23 cellular contexts compared by ENCODE assay signal in genomic region chr15:34952481-34952880, GRCh38.
"Had no signal": no experiment of that assay in that cellular context is flagged by ENCODE, and none has a peak within 500 bp of the region (broad histone marks: within the 10 kb centered on the region; RNA-seq: fewer than 3 reads in every experiment).

No MANE protein-coding gene starts in this region.

- H3K4me3 ChIP-seq: cardiac muscle cell, gastroesophageal sphincter, stomach, suprapubic skin, tibial nerve had no signal

- H3K27ac Mint-ChIP-seq: activated naive CD4-positive, alpha-beta T cell treated with anti-CD3 and anti-CD28 coated beads, Interleukin-2, amount 50 U/mL, for 72 hours; stimulated activated memory B cell treated with anti-CD40 and anti-IgM and Interleukin-4, amounts not matched to agents 10 μg/mL and 1 μg/mL and 100 μg/mL, for 72 hours had no signal

- ATAC-seq: gastroesophageal sphincter; sciatic nerve; stimulated activated memory B cell treated with anti-CD40 and anti-IgM and Interleukin-4, amounts not matched to agents 10 μg/mL and 1 μg/mL and 100 μg/mL, for 72 hours had no signal

- H3K27me3 Mint-ChIP-seq: stimulated activated memory B cell treated with anti-CD40 and anti-IgM and Interleukin-4, amounts not matched to agents 10 μg/mL and 1 μg/mL and 100 μg/mL, for 72 hours had no signal

- H3K27ac ChIP-seq: cardiac muscle cell, gastroesophageal sphincter, stomach, suprapubic skin, tibial nerve had no signal

- H3K9me3 ChIP-seq: gastroesophageal sphincter, stomach, suprapubic skin, tibial nerve had no signal

- H3K4me3 Mint-ChIP-seq: stimulated activated memory B cell treated with anti-CD40 and anti-IgM and Interleukin-4, amounts not matched to agents 10 μg/mL and 1 μg/mL and 100 μg/mL, for 72 hours had no signal

- H3K4me1 Mint-ChIP-seq: stimulated activated memory B cell treated with anti-CD40 and anti-IgM and Interleukin-4, amounts not matched to agents 10 μg/mL and 1 μg/mL and 100 μg/mL, for 72 hours had no signal

- H3K9me3 Mint-ChIP-seq: activated naive CD4-positive, alpha-beta T cell treated with anti-CD3 and anti-CD28 coated beads, Interleukin-2, amount 50 U/mL, for 72 hours; stimulated activated memory B cell treated with anti-CD40 and anti-IgM and Interleukin-4, amounts not matched to agents 10 μg/mL and 1 μg/mL and 100 μg/mL, for 72 hours had no signal

- FAIRE-seq: endometrium, islet of Langerhans, small intestine, TTC549 had no signal

- DNase-seq: activated CD4-positive, alpha-beta T cell treated with anti-CD3 and anti-CD28 coated beads for 1 hour; amniotic stem cell; effector CD4-positive, alpha-beta T cell; erythroblast; head of caudate nucleus; hypothalamus; left ventricle myocardium superior; mammary epithelial cell; nucleus accumbens; small intestine; stimulated activated CD4-positive, alpha-beta T cell treated with anti-CD3 and anti-CD28 coated beads, Interleukin-2, amount 100 ng/mL, for 24 hours; stomach; T-helper 1 cell had no signal

- H3K27me3 ChIP-seq: cardiac muscle cell, gastroesophageal sphincter, stomach, suprapubic skin, tibial nerve had no signal
